In genomic region chr11:100824041-100824440, GRCh38 we compare ENCODE assay signal across 1 cellular context.
TF ChIP-seq lines count a peak whose summit lies in the region.

No MANE protein-coding gene starts in this region.

TF ChIP-seq in SK-N-SH, 30 proteins besides CTCF, POLR2A, EP300 and RAD21:
- TF ChIP-seq CHD2 (IDR thresholded peaks at IDR 0.05; ENCODE audit: low read length, partially characterized antibody) (no peak), GATA2 (CRISPR knock-in tag; IDR thresholded peaks at IDR 0.05) (no peak), USF2 (IDR thresholded peaks at IDR 0.05; ENCODE audit: borderline replicate concordance, low read depth, low read length) (no peak), SMC3 (IDR thresholded peaks at IDR 0.05; ENCODE audit: low read depth, low read length) (no peak), TEAD4 (IDR thresholded peaks at IDR 0.05; ENCODE audit: borderline replicate concordance, insufficient read depth) (no peak), RCOR1 (IDR thresholded peaks at IDR 0.05; ENCODE audit: low read length) (no peak), PBX3 (IDR thresholded peaks at IDR 0.05) (no peak), FOSL2 (IDR thresholded peaks at IDR 0.05; ENCODE audit: borderline replicate concordance, low read depth) (no peak), RFX5 (IDR thresholded peaks at IDR 0.05; ENCODE audit: low read length) (no peak), SIN3A (IDR thresholded peaks at IDR 0.05; ENCODE audit: borderline replicate concordance, low read depth, low read length) (no peak), TCF12 (IDR thresholded peaks at IDR 0.05) (no peak), EZH2phosphoT487 (IDR thresholded peaks at IDR 0.05; ENCODE audit: borderline replicate concordance, low read depth) (no peak), GABPA (IDR thresholded peaks at IDR 0.05; ENCODE audit: low read depth) (no peak), NFIC (IDR thresholded peaks at IDR 0.05; ENCODE audit: borderline replicate concordance) (no peak), YY1 (IDR thresholded peaks at IDR 0.05; ENCODE audit: low read depth) (no peak), TAF1 (IDR thresholded peaks at IDR 0.05; ENCODE audit: borderline replicate concordance, low read depth, low read length) (no peak)
